In genomic region chr1:85523061-85523460, GRCh38 we compare ENCODE assay signal across 3 cellular contexts. TPM values are rescaled to one million over a fixed set of nuclear protein-coding genes. Genes with fewer than 3 reads are reported as not detected.
"Had no signal": no experiment of that assay in that cellular context is flagged by ENCODE, and none has a peak within 500 bp of the region (broad histone marks: within the 10 kb centered on the region; RNA-seq: fewer than 3 reads in every experiment).

No MANE protein-coding gene starts in this region.

RNA-seq across cellular contexts. Expression of gene CCN1, which starts 57.5 kb away (rescaled TPM):
- total RNA-seq: activated CD8-positive, alpha-beta memory T cell treated with anti-CD3 and anti-CD28 coated beads for 36 hours; activated T-helper 17 cell treated with anti-CD3 and anti-CD28 coated beads, Interleukin-2, amount 50 U/mL, for 72 hours had no signal

RNA-seq across cellular contexts. Expression of gene DDAH1, which starts 58.1 kb away (rescaled TPM):
- total RNA-seq: activated CD4-positive, alpha-beta T cell treated with anti-CD3 and anti-CD28 coated beads, Interleukin-2, amount 10 ng/mL, durations not matched to agents 24 days and 14 days had no signal
